In genomic region chr4:102868153-102868781, GRCh38 we compare ENCODE assay signal across 8 cellular contexts. TPM values are rescaled to one million over a fixed set of nuclear protein-coding genes. Genes with fewer than 3 reads are reported as not detected.
DNase-seq lines count a peak whose midpoint lies in the region; ATAC-seq lines count a peak whose summit lies in the region.

No MANE protein-coding gene starts in this region.

- H3K27me3 Mint-ChIP-seq in IgD-negative memory B cell (no peaks in the 10 kb centered on the region), immature natural killer cell (ENCODE audit: low read depth in 3 of 3) (peaks cover 6 to 13% (median 7%) of the 10 kb centered on the region in 3 donors)
- no peaks in the 10 kb centered on the region for H3K27me3 Mint-ChIP-seq in activated naive CD8-positive, alpha-beta T cell treated with anti-CD3 and anti-CD28 coated beads, Interleukin-2, amount 50 U/mL, for 24 hours

- peak overlapping the region; percentile 96 to 98 (median 97) for H3K4me3 Mint-ChIP-seq in IgD-negative memory B cell
- peak overlapping the region; percentile 94 for H3K4me3 Mint-ChIP-seq in activated naive CD8-positive, alpha-beta T cell treated with anti-CD3 and anti-CD28 coated beads, Interleukin-2, amount 50 U/mL, for 24 hours
- H3K4me3 Mint-ChIP-seq in immature natural killer cell = peak overlapping the region; percentile 90 to 93 (median 93)

- peak overlapping the region; percentile 93 for H3K4me3 ChIP-seq in GM08714 (ENCODE audit: low read length)

- H3K27ac Mint-ChIP-seq in IgD-negative memory B cell (peak overlapping the region; percentile 96 to 100 (median 99)), immature natural killer cell (peak overlapping the region; percentile 96 to 99 (median 98))
- peak overlapping the region; percentile 97 for H3K27ac Mint-ChIP-seq in activated naive CD8-positive, alpha-beta T cell treated with anti-CD3 and anti-CD28 coated beads, Interleukin-2, amount 50 U/mL, for 24 hours

- H3K4me1 Mint-ChIP-seq in IgD-negative memory B cell (peaks cover 29 to 43% (median 34%) of the 10 kb centered on the region in 3 donors), immature natural killer cell (peaks cover 36 to 77% of the 10 kb centered on the region in 2 donors)
- peaks cover 60% of the 10 kb centered on the region for H3K4me1 Mint-ChIP-seq in activated naive CD8-positive, alpha-beta T cell treated with anti-CD3 and anti-CD28 coated beads, Interleukin-2, amount 50 U/mL, for 24 hours

- H3K36me3 Mint-ChIP-seq in IgD-negative memory B cell (peaks cover 4% of the 10 kb centered on the region), immature natural killer cell (peaks cover 0 to 5% (median 0%) of the 10 kb centered on the region in 3 donors)
- peaks cover 31% of the 10 kb centered on the region for H3K36me3 Mint-ChIP-seq in activated naive CD8-positive, alpha-beta T cell treated with anti-CD3 and anti-CD28 coated beads, Interleukin-2, amount 50 U/mL, for 24 hours (ENCODE audit: low read depth)

- H3K9me3 Mint-ChIP-seq in IgD-negative memory B cell = no peaks in the 10 kb centered on the region
- H3K9me3 Mint-ChIP-seq in activated naive CD8-positive, alpha-beta T cell treated with anti-CD3 and anti-CD28 coated beads, Interleukin-2, amount 50 U/mL, for 24 hours = no peaks in the 10 kb centered on the region
- H3K9me3 Mint-ChIP-seq in immature natural killer cell = no peaks in the 10 kb centered on the region

- DNase-seq in activated naive CD8-positive, alpha-beta T cell treated with anti-CD3 and anti-CD28 coated beads, Interleukin-2, amount 50 U/mL, for 24 hours = peak; percentile 45
- DNase-seq in immature natural killer cell (no peak), NCI-H524 treated with DMSO at 0.1 percent for 48 hours (lab: John Stamatoyannopoulos, UW) (no peak), NCI-H146 (lab: John Stamatoyannopoulos, UW) (no peak)
- DNase-seq in stimulated activated CD4-positive, alpha-beta T cell treated with anti-CD3 and anti-CD28 coated beads, Interleukin-4, amount 100 ng/mL, for 24 hours = peak; percentile 19

- ATAC-seq in activated naive CD8-positive, alpha-beta T cell treated with anti-CD3 and anti-CD28 coated beads, Interleukin-2, amount 50 U/mL, for 24 hours = no peak
- ATAC-seq in HG03378 (IDR thresholded peaks at IDR 0.05; ENCODE audit: unreplicated experiment) = no peak

RNA-seq across cellular contexts. Expression of gene CISD2, which starts 0.5 kb away (rescaled TPM):
- 25.2 TPM for polyA plus RNA-seq in IgD-negative memory B cell
- 10 to 100 TPM; 33.1 to 36.9 (median 34.9) TPM for polyA plus RNA-seq in immature natural killer cell

RNA-seq across cellular contexts. Expression of gene UBE2D3, which starts 40.9 kb away (rescaled TPM):
- polyA plus RNA-seq in IgD-negative memory B cell = 396 TPM
- 100 to 1,000 TPM; 411 to 718 (median 463) TPM for polyA plus RNA-seq in immature natural killer cell

Comparison
In these comparisons a context has a peak if more than half of its experiments do, and no peak if none do; other contexts are left out.
1. DNase-seq: peak in activated naive CD8-positive, alpha-beta T cell treated with anti-CD3 and anti-CD28 coated beads, Interleukin-2, amount 50 U/mL, for 24 hours (single experiment) and stimulated activated CD4-positive, alpha-beta T cell treated with anti-CD3 and anti-CD28 coated beads, Interleukin-4, amount 100 ng/mL, for 24 hours (single experiment); none in immature natural killer cell (0 of 3), NCI-H524 treated with DMSO at 0.1 percent for 48 hours (single experiment) and NCI-H146 (single experiment).
2. Peak in every context shown above with its lines, with median percentiles within 50 percentile points of each other: H3K27ac Mint-ChIP-seq and H3K4me3 Mint-ChIP-seq.